ENCODE assay signal across 1 cellular context in genomic region chr7:87766827-87767226, GRCh38.
TF ChIP-seq lines count a peak whose summit lies in the region.

No MANE protein-coding gene starts in this region.

TF ChIP-seq in K562, 482 proteins besides CTCF, POLR2A, EP300 and RAD21 (continued from another document):
- TF ChIP-seq HOMEZ (CRISPR knock-in tag; IDR thresholded peaks at IDR 0.05) (no peak), ZNF589 (CRISPR knock-in tag; IDR thresholded peaks at IDR 0.05; ENCODE audit: low read depth) (no peak), ZEB2 (IDR thresholded peaks at IDR 0.05) (no peak), KLF10 (CRISPR knock-in tag; IDR thresholded peaks at IDR 0.05) (no peak), TRIM28 (IDR thresholded peaks at IDR 0.05) (peak; percentile 58; the same call in 1 of the 2 replicates), ARID4B (CRISPR knock-in tag; IDR thresholded peaks at IDR 0.05) (no peak), MED1 (CRISPR knock-in tag; IDR thresholded peaks at IDR 0.05; ENCODE audit: borderline replicate concordance) (no peak), ZNF280B (CRISPR knock-in tag; IDR thresholded peaks at IDR 0.05) (0 out of 2 replicates have a peak, but pooled peaks have one; percentile 27)
